ENCODE assay signal across 8 cellular contexts in the genomic region with DNA sequence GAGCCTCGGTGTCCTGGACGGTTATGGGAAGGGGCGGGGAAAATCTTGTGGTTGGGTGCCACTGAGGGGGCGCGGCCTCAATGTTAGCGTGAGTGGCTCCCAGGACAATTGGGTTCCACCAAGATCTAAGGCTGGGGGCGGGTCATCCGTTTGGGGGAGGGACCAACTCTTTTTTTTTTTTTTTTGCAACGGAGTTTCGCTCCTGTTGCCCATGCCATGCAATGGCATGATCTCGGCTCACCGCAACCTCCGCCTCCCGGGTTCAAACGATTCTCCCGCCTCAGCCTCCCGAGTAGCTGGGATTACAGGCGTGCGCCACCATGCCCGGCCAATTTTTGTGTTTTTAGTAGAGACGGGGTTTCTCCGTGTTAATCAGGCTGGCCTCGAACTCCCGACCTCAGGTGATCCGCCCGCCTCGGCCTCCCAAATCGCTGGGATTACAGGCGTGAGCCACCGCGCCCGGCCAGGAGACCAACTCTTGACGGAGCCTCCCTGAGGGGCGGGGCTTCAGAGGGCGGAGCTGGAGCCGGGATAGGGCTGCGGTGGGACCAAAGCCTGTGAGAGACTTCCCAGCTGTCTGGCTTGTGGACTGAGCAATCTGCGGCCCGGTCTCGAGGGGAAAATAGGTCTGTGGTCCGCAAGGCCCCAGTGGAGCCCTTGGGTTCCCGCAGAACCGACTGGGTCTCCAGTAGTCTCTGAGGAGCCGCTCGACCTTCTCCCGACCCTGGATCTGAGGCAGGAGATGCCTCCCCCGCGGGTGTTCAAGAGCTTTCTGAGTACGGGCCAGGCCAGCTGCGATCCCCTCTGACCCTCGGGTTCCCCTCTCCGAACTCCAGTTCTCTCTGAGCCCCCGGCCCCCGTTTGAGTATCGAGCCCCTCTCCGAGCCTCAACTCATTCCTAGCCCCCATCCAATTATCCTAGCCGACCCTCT. TPM values are rescaled to one million over a fixed set of nuclear protein-coding genes. Genes with fewer than 3 reads are reported as not detected.
DNase-seq lines count a peak whose midpoint lies in the region; ATAC-seq, FAIRE-seq and TF ChIP-seq lines count a peak whose summit lies in the region.

No MANE protein-coding gene starts in this region.

- no peaks in the 10 kb centered on the region for H3K4me1 ChIP-seq in iPS-15b (ENCODE audit: control insufficient read depth, insufficient read depth, low read length)

- peak overlapping the region; percentile 86 for H3K27ac Mint-ChIP-seq in MCF 10A (ENCODE audit: low read depth, unreplicated experiment)

- DNase-seq in GM12892 (ENCODE audit: insufficient read length) (peak; percentile 88), MG63 (peak; percentile 89), SW 1271 (lab: John Stamatoyannopoulos, UW) (peak; percentile 95 to 100), MCF 10A (ENCODE audit: unreplicated experiment) (peak; percentile 87), sciatic nerve (ENCODE audit: low spot score) (peak; percentile 95)

- CTCF ChIA-PET in MCF 10A (lab: Yijun Ruan, JAX): interaction anchor here (0.5 to 0.9 kb wide), 3 partner anchors 13 to 586 kb away, joined by 3 to 4 read pairs (median 4); no protein-coding TSS in a partner anchor

- no peak for TF ChIP-seq POLR2A in GM12892 (IDR thresholded peaks at IDR 0.05; ENCODE audit: low read depth, low read length)

- H3K9ac ChIP-seq in iPS-15b (ENCODE audit: low read depth, low read length): no peak overlapping the region

- no peak for TF ChIP-seq CTCF in MCF 10A (IDR thresholded peaks at IDR 0.05; ENCODE audit: unreplicated experiment)

- BruUV-seq in MCF 10A (replicated peaks; lab: Mats Ljungman, UMichigan): no TSS peak

- peak overlapping the region; percentile 87 for H3K4me3 Mint-ChIP-seq in MCF 10A (ENCODE audit: unreplicated experiment)

- H3K27me3 ChIP-seq in MG63: no peaks in the 10 kb centered on the region
- peaks cover 15% of the 10 kb centered on the region for H3K27me3 ChIP-seq in iPS-15b (ENCODE audit: control insufficient read depth, insufficient read depth, low read length)

- peak overlapping the region; percentile 46 for H3K4me3 ChIP-seq in MG63
- H3K4me3 ChIP-seq in iPS-15b (ENCODE audit: low read depth, low read length): peak overlapping the region; percentile 70

- intact Hi-C loops in MCF 10A (cut with micrococcal nuclease): loop anchor here (5.0 to 10.0 kb wide), 2 partner anchors 46 to 102 kb away; a partner anchor contains a TSS
- intact Hi-C loops in sciatic nerve (cut with DNase I): no loop called here

- peaks cover 12% of the 10 kb centered on the region for H3K4me1 Mint-ChIP-seq in MCF 10A (ENCODE audit: insufficient read depth, unreplicated experiment)

- H3K9me3 ChIP-seq in MG63: no peaks in the 10 kb centered on the region
- H3K9me3 ChIP-seq in iPS-15b (ENCODE audit: control insufficient read depth, insufficient read depth, low read length): no peaks in the 10 kb centered on the region

- H3K27me3 Mint-ChIP-seq in MCF 10A (ENCODE audit: insufficient read depth, unreplicated experiment): no peaks in the 10 kb centered on the region

- H3K36me3 ChIP-seq in MG63 (peaks cover 6% of the 10 kb centered on the region), iPS-15b (ENCODE audit: control insufficient read depth, insufficient read depth, low read length) (no peaks in the 10 kb centered on the region)

- peak; percentile 74 for ATAC-seq in sciatic nerve
- ATAC-seq in HG03097 (IDR thresholded peaks at IDR 0.05; ENCODE audit: low FRiP score, unreplicated experiment): no peak

- FAIRE-seq in A204.1 (lab: Jason Lieb, UNC) (peak; percentile 90), GM12892 (lab: Jason Lieb, UNC) (peak; percentile 62)

- no peaks in the 10 kb centered on the region for H3K9me3 Mint-ChIP-seq in MCF 10A (ENCODE audit: unreplicated experiment)

- POLR2A ChIA-PET in MCF 10A (lab: Yijun Ruan, JAX): interaction anchor here (0.6 to 6.8 kb wide), 20 partner anchors 10 to 522 kb away, joined by 3 to 124 read pairs (median 4); a partner anchor contains a TSS

- H3K36me3 Mint-ChIP-seq in MCF 10A (ENCODE audit: insufficient read depth, unreplicated experiment): peaks cover 18% of the 10 kb centered on the region

RNA-seq across cellular contexts. Expression of a gene that starts 1.1 kb away (rescaled TPM):
- polyA plus RNA-seq in GM12892 (2012; ENCODE audit: missing spikeins): 13.6 TPM
- total RNA-seq in MG63 (2014; rRNA removed; shearing (Covaris generic); ENCODE audit: low replicate concordance): 0.47 and 1.4 TPM in 2 replicates
- total RNA-seq in MCF 10A (2022) (0.96 and 1.6 TPM in 2 replicates), sciatic nerve (4.5 TPM)

RNA-seq across cellular contexts. Expression of a gene that starts 48.0 kb away (rescaled TPM):
- 137 TPM for polyA plus RNA-seq in GM12892 (2012; ENCODE audit: missing spikeins)
- 284 and 335 TPM in 2 replicates for total RNA-seq in MG63 (2014; rRNA removed; shearing (Covaris generic); ENCODE audit: low replicate concordance)
- total RNA-seq in MCF 10A (2022) (161 and 194 TPM in 2 replicates), sciatic nerve (167 TPM)

RNA-seq across cellular contexts. Expression of a gene that starts 48.0 kb away (rescaled TPM):
- polyA plus RNA-seq in GM12892 (2012; ENCODE audit: missing spikeins): 41.9 TPM
- total RNA-seq in MG63 (2014; rRNA removed; shearing (Covaris generic); ENCODE audit: low replicate concordance): 42.9 and 54.6 TPM in 2 replicates
- total RNA-seq in MCF 10A (2022) (60.1 and 64.3 TPM in 2 replicates), sciatic nerve (77.7 TPM)
